In genomic region chr1:119003413-119004128, GRCh38 we compare ENCODE assay signal across 1 cellular context.
TF ChIP-seq lines count a peak whose summit lies in the region.

No MANE protein-coding gene starts in this region.

TF ChIP-seq in K562, 482 proteins besides CTCF, POLR2A, EP300 and RAD21 (continued from another document):
- TF ChIP-seq VEZF1 (CRISPR knock-in tag; IDR thresholded peaks at IDR 0.05) = peak; percentile 14; the same call in 1 of the 2 replicates
- TF ChIP-seq CCAR2 (IDR thresholded peaks at IDR 0.05; ENCODE audit: low read depth, low read length) = no peak
- no peak for TF ChIP-seq CHD2 (IDR thresholded peaks at IDR 0.05; ENCODE audit: low read depth, low read length)
- no peak for TF ChIP-seq BRF2 (IDR thresholded peaks at IDR 0.05; ENCODE audit: borderline replicate concordance, insufficient read depth, insufficient read length)
TF ChIP-seq in K562: peak in this region for 1.
